28 cellular contexts compared by ENCODE assay signal in genomic region chr14:104874110-104874531, GRCh38. TPM values are rescaled to one million over a fixed set of nuclear protein-coding genes. Genes with fewer than 3 reads are reported as not detected.
DNase-seq lines count a peak whose midpoint lies in the region; ATAC-seq, FAIRE-seq and TF ChIP-seq lines count a peak whose summit lies in the region.
"Had no signal": no experiment of that assay in that cellular context is flagged by ENCODE, and none has a peak within 500 bp of the region (broad histone marks: within the 10 kb centered on the region; RNA-seq: fewer than 3 reads in every experiment).

No MANE protein-coding gene starts in this region.

- TF ChIP-seq EP300 in HepG2 (IDR thresholded peaks at IDR 0.05; ENCODE audit: low read depth in 2 of 2, low read length in 2 of 2) (no peak), HepG2 (CRISPR knock-in tag; IDR thresholded peaks at IDR 0.05; ENCODE audit: borderline replicate concordance) (no peak)

- TF ChIP-seq CTCF in right lobe of liver (IDR thresholded peaks at IDR 0.05) (no peak), HepG2 (CRISPR knock-in tag; IDR thresholded peaks at IDR 0.05) (no peak), RWPE2 (IDR thresholded peaks at IDR 0.05; ENCODE audit: poor library complexity, severe bottlenecking) (no peak), kidney (IDR thresholded peaks at IDR 0.05; ENCODE audit: borderline replicate concordance, extremely low read depth, insufficient read depth) (no peak), upper lobe of right lung (IDR thresholded peaks at IDR 0.05) (no peak), Caco-2 (IDR thresholded peaks at IDR 0.05; ENCODE audit: insufficient read depth in 1 of 2, low read depth in 1 of 2, low read length in 1 of 2, severe bottlenecking in 1 of 2, unreplicated experiment in 1 of 2) (no peak)

- no peaks in the 10 kb centered on the region for H3K36me3 Mint-ChIP-seq in activated CD4-positive, alpha-beta T cell treated with anti-CD3 and anti-CD28 coated beads, Interleukin-2, amount 10 ng/mL, durations not matched to agents 24 days and 14 days (ENCODE audit: low read depth)
- H3K36me3 Mint-ChIP-seq in Caco-2 (ENCODE audit: insufficient read depth, unreplicated experiment): peaks cover 25% of the 10 kb centered on the region

- FAIRE-seq in HepG2 (lab: Jason Lieb, UNC) (no peak), kidney (lab: Jason Lieb, UNC) (no peak)
- FAIRE-seq: GM12891, H1, K562 had no signal

- peak; percentile 54 to 82 (median 66) for DNase-seq in right lobe of liver
- DNase-seq in HepG2 (ENCODE audit: low spot score): no peak
- DNase-seq in RWPE2 (ENCODE audit: low spot score): no peak
- DNase-seq in kidney: peak; percentile 56
- peak; percentile 57 for DNase-seq in upper lobe of right lung
- no peak for DNase-seq in activated CD4-positive, alpha-beta T cell treated with anti-CD3 and anti-CD28 coated beads, Interleukin-2, amount 10 ng/mL, durations not matched to agents 24 days and 14 days
- no peak for DNase-seq in Caco-2
- DNase-seq: CD4-positive, alpha-beta T cell; DMS 273 treated with DMSO at 0.1 percent for 48 hours; DMS79; EL; GDM1; MG63; NCI-H1105 treated with DMSO at 0.1 percent for 48 hours; NCI-H2029; NCI-H446 treated with DMSO at 0.1 percent for 48 hours; NCI-H526; NCI-H82; RPMI8226; SIG-M5 had no signal

- no peak for TF ChIP-seq RAD21 in HepG2 (CRISPR knock-in tag; IDR thresholded peaks at IDR 0.05)

- BruUV-seq in HepG2 (replicated peaks; lab: Mats Ljungman, UMichigan): no TSS peak
- BruUV-seq in Caco-2 (replicated peaks; lab: Mats Ljungman, UMichigan): no TSS peak

- no peaks in the 10 kb centered on the region for H3K9me3 ChIP-seq in right lobe of liver
- no peaks in the 10 kb centered on the region for H3K9me3 ChIP-seq in HepG2 (ENCODE audit: low read length)
- H3K9me3 ChIP-seq in RWPE2 (ENCODE audit: severe bottlenecking): no peaks in the 10 kb centered on the region
- H3K9me3 ChIP-seq in kidney (ENCODE audit: control insufficient read depth in 1 of 2, low read length in 2 of 2): no peaks in the 10 kb centered on the region
- no peaks in the 10 kb centered on the region for H3K9me3 ChIP-seq in upper lobe of right lung
- no peaks in the 10 kb centered on the region for H3K9me3 ChIP-seq in Caco-2
- H3K9me3 ChIP-seq: BLaER1, MG63 had no signal

- H3K4me1 Mint-ChIP-seq in activated CD4-positive, alpha-beta T cell treated with anti-CD3 and anti-CD28 coated beads, Interleukin-2, amount 10 ng/mL, durations not matched to agents 24 days and 14 days: no peaks in the 10 kb centered on the region
- H3K4me1 Mint-ChIP-seq in Caco-2 (ENCODE audit: low read depth, unreplicated experiment): no peaks in the 10 kb centered on the region

- H3K27ac ChIP-seq in right lobe of liver: no peak overlapping the region
- no peak overlapping the region for H3K27ac ChIP-seq in HepG2 (ENCODE audit: extremely low read length, insufficient read depth, low read length)
- H3K27ac ChIP-seq in RWPE2 (ENCODE audit: poor library complexity, severe bottlenecking): peak overlapping the region; percentile 27
- no peak overlapping the region for H3K27ac ChIP-seq in kidney (ENCODE audit: low read depth in 2 of 2, low read length in 2 of 2)
- no peak overlapping the region for H3K27ac ChIP-seq in upper lobe of right lung
- H3K27ac ChIP-seq: BLaER1, SK-N-MC had no signal

- no peaks in the 10 kb centered on the region for H3K9me3 Mint-ChIP-seq in activated CD4-positive, alpha-beta T cell treated with anti-CD3 and anti-CD28 coated beads, Interleukin-2, amount 10 ng/mL, durations not matched to agents 24 days and 14 days
- no peaks in the 10 kb centered on the region for H3K9me3 Mint-ChIP-seq in Caco-2 (ENCODE audit: unreplicated experiment)
- H3K9me3 Mint-ChIP-seq: CD4-positive, alpha-beta T cell had no signal

- 29% methylated on average over 3 of the region's 8 CpGs for WGBS in right lobe of liver (ENCODE audit: insufficient coverage, low coverage, low lambda C conversion rate, missing lambda C conversion rate)
- WGBS in HepG2 (ENCODE audit: low lambda C conversion rate): 80% methylated on average over 1 of the region's 8 CpGs

- TF ChIP-seq POLR2A in right lobe of liver (IDR thresholded peaks at IDR 0.05): no peak
- TF ChIP-seq POLR2A in HepG2 (IDR thresholded peaks at IDR 0.05; ENCODE audit: insufficient read depth in 1 of 2, low read depth in 2 of 2, low read length in 2 of 2): no peak

- peaks cover 2% of the 10 kb centered on the region for H3K79me2 ChIP-seq in HepG2 (ENCODE audit: insufficient read depth, low read length)

- no peaks in the 10 kb centered on the region for H3K27me3 Mint-ChIP-seq in activated CD4-positive, alpha-beta T cell treated with anti-CD3 and anti-CD28 coated beads, Interleukin-2, amount 10 ng/mL, durations not matched to agents 24 days and 14 days
- no peaks in the 10 kb centered on the region for H3K27me3 Mint-ChIP-seq in Caco-2 (ENCODE audit: insufficient read depth, unreplicated experiment)
- H3K27me3 Mint-ChIP-seq: CD4-positive, alpha-beta T cell had no signal

- intact Hi-C loops in right lobe of liver (cut with DNase I): no loop called here
- intact Hi-C loops in HepG2 (cut with micrococcal nuclease; ENCODE audit: unreplicated experiment): no loop called here
- intact Hi-C loops in kidney (cut with DNase I): no loop called here
- intact Hi-C loops in upper lobe of right lung (cut with DNase I): no loop called here
- intact Hi-C loops in activated CD4-positive, alpha-beta T cell treated with anti-CD3 and anti-CD28 coated beads, Interleukin-2, amount 10 ng/mL, durations not matched to agents 24 days and 14 days (cut with micrococcal nuclease): no loop called here
- intact Hi-C loops in Caco-2 (cut with micrococcal nuclease; ENCODE audit: unreplicated experiment): no loop called here

- H3K9ac ChIP-seq in HepG2 (ENCODE audit: insufficient read depth, low read depth, low read length) (no peak overlapping the region), kidney (ENCODE audit: low read length in 2 of 2) (no peak overlapping the region)
- H3K9ac ChIP-seq: BLaER1 had no signal

- POLR2A ChIA-PET in HepG2 (lab: Yijun Ruan, JAX): no interaction called here
- POLR2A ChIA-PET in Caco-2 (lab: Charles Lee): no interaction called here

- no peak overlapping the region for H3K27ac Mint-ChIP-seq in activated CD4-positive, alpha-beta T cell treated with anti-CD3 and anti-CD28 coated beads, Interleukin-2, amount 10 ng/mL, durations not matched to agents 24 days and 14 days
- no peak overlapping the region for H3K27ac Mint-ChIP-seq in Caco-2 (ENCODE audit: unreplicated experiment)
- H3K27ac Mint-ChIP-seq: CD4-positive, alpha-beta T cell had no signal

- H3K4me1 ChIP-seq in right lobe of liver (peaks cover 0 to 26% (median 10%) of the 10 kb centered on the region in 4 donors), HepG2 (ENCODE audit: insufficient read depth, low read length) (no peaks in the 10 kb centered on the region), RWPE2 (ENCODE audit: insufficient read depth, poor library complexity, severe bottlenecking) (peaks cover 6% of the 10 kb centered on the region), kidney (ENCODE audit: control insufficient read depth in 1 of 2, insufficient read depth in 1 of 2, low read depth in 1 of 2, low read length in 2 of 2) (peaks cover 0 to 2% of the 10 kb centered on the region in 2 donors), upper lobe of right lung (no peaks in the 10 kb centered on the region), Caco-2 (no peaks in the 10 kb centered on the region)

- no peak overlapping the region for H3K4me2 ChIP-seq in HepG2 (ENCODE audit: low read depth, low read length)

- no peak overlapping the region for H3K4me3 Mint-ChIP-seq in activated CD4-positive, alpha-beta T cell treated with anti-CD3 and anti-CD28 coated beads, Interleukin-2, amount 10 ng/mL, durations not matched to agents 24 days and 14 days
- no peak overlapping the region for H3K4me3 Mint-ChIP-seq in Caco-2 (ENCODE audit: unreplicated experiment)
- H3K4me3 Mint-ChIP-seq: CD4-positive, alpha-beta T cell had no signal

- H3K27me3 ChIP-seq in right lobe of liver (no peaks in the 10 kb centered on the region), HepG2 (ENCODE audit: control insufficient read depth in 1 of 2, insufficient read depth in 2 of 2, low read length in 2 of 2) (no peaks in the 10 kb centered on the region), RWPE2 (ENCODE audit: insufficient read depth, poor library complexity, severe bottlenecking) (no peaks in the 10 kb centered on the region), upper lobe of right lung (no peaks in the 10 kb centered on the region), Caco-2 (replicated peaks; ENCODE audit: control insufficient read depth, insufficient read depth, low read length) (no peaks in the 10 kb centered on the region)
- H3K27me3 ChIP-seq: BLaER1, MG63 had no signal

- peaks cover 5% of the 10 kb centered on the region; the same call in 1 of the 2 replicates for H4K20me1 ChIP-seq in HepG2 (ENCODE audit: insufficient read depth, low read length)

- H3K4me3 ChIP-seq in right lobe of liver (no peak overlapping the region), HepG2 (replicated peaks in 1 of 3; ENCODE audit: insufficient read depth in 1 of 3, low read depth in 2 of 3, low read length in 3 of 3) (no peak overlapping the region), RWPE2 (ENCODE audit: severe bottlenecking) (no peak overlapping the region), kidney (ENCODE audit: low read length in 2 of 2) (no peak overlapping the region), upper lobe of right lung (no peak overlapping the region), Caco-2 (ENCODE audit: low read depth, low read length) (no peak overlapping the region)
- H3K4me3 ChIP-seq: BLaER1, K562, MG63, SK-N-MC had no signal

- in situ Hi-C loops in HepG2 (cut with HindIII; ENCODE audit: extremely low pct_ligation_motif_present, low pct_unique_long_range_greater_than_20kb): no loop called here

- CTCF ChIA-PET in HepG2 (lab: Yijun Ruan, JAX; ENCODE audit: low intra/inter-chr PET ratio, low total read pairs): no interaction called here
- CTCF ChIA-PET in Caco-2 (lab: Charles Lee): interaction anchor here (0.6 kb wide), 1 partner anchor 47 kb away, joined by 3 read pairs; no protein-coding TSS in a partner anchor

- no peak overlapping the region for H2AFZ ChIP-seq in HepG2 (ENCODE audit: low read length)

- ATAC-seq in right lobe of liver: peak; percentile 1 to 28 (median 16)
- ATAC-seq in HepG2: no peak
- no peak for ATAC-seq in RWPE2 (ENCODE audit: low read depth)
- ATAC-seq in upper lobe of right lung: no peak
- no peak for ATAC-seq in HG03442 (IDR thresholded peaks at IDR 0.05; ENCODE audit: unreplicated experiment)
- ATAC-seq: K562 had no signal

- H3K36me3 ChIP-seq in right lobe of liver: peaks cover 0 to 12% (median 0%) of the 10 kb centered on the region in 4 donors
- peaks cover 2 to 15% of the 10 kb centered on the region in 2 experiments; a peak in 4 of 5 replicates for H3K36me3 ChIP-seq in HepG2 (replicated peaks in 1 of 2; ENCODE audit: control insufficient read depth in 1 of 2, insufficient read depth in 2 of 2, low read length in 2 of 2)
- H3K36me3 ChIP-seq in RWPE2 (ENCODE audit: low read depth): peaks cover 36% of the 10 kb centered on the region
- peaks cover under 1 to 3% of the 10 kb centered on the region in 2 donors for H3K36me3 ChIP-seq in kidney (ENCODE audit: control insufficient read depth in 1 of 2, insufficient read depth in 2 of 2, low read length in 2 of 2)
- no peaks in the 10 kb centered on the region for H3K36me3 ChIP-seq in upper lobe of right lung
- no peaks in the 10 kb centered on the region; the same call in 1 of the 2 replicates for H3K36me3 ChIP-seq in Caco-2 (ENCODE audit: control insufficient read depth, insufficient read depth, low read length)
- H3K36me3 ChIP-seq: BLaER1 had no signal

RNA-seq across cellular contexts. Expression of gene CEP170B, which starts 9.1 kb away (rescaled TPM):
- 10 to 100 TPM; 13.2 to 22.4 (median 16.8) TPM for total RNA-seq in right lobe of liver
- 4.4 and 8.8 TPM in 2 replicates for total RNA-seq in HepG2 (2016; rRNA removed; fragmentation: Illumina TruSeq; extraction: Trizol)
- 1.9 and 3.8 TPM in 2 replicates for total RNA-seq in HepG2 (2016; cell fraction: cytosol; rRNA removed; fragmentation: Illumina TruSeq; extraction: Trizol; ENCODE audit: low read depth)
- 3.5 and 8.9 TPM in 2 replicates for total RNA-seq in HepG2 (2016; cell fraction: insoluble cytoplasmic fraction; rRNA removed; fragmentation: Illumina TruSeq; extraction: Trizol)
- 2.8 and 3.2 TPM in 2 replicates for total RNA-seq in HepG2 (2016; cell fraction: membrane; rRNA removed; fragmentation: Illumina TruSeq; extraction: Trizol)
- 7.2 and 8.8 TPM in 2 replicates for total RNA-seq in HepG2 (2016; cell fraction: nucleus; rRNA removed; fragmentation: Illumina TruSeq; extraction: Trizol)
- polyA plus RNA-seq in HepG2 (2011; rRNA removed): 4.3 and 6.2 TPM in 2 replicates
- polyA plus RNA-seq in HepG2 (2011; cell fraction: cytosol; rRNA removed): 3.5 and 4.9 TPM in 2 replicates
- polyA plus RNA-seq in HepG2 (2011; cell fraction: nucleus; rRNA removed): 25.2 and 37.7 TPM in 2 replicates
- polyA plus RNA-seq in HepG2 (2012): 7.4 and 10.5 TPM in 2 replicates
- polyA plus RNA-seq in HepG2 (2016; cell fraction: cytosol; fragmentation: Illumina TruSeq; extraction: Trizol; ENCODE audit: low read depth): 0.50 and 0.58 TPM in 2 replicates
- polyA plus RNA-seq in HepG2 (2016; cell fraction: insoluble cytoplasmic fraction; fragmentation: Illumina TruSeq; extraction: Trizol; ENCODE audit: low read depth): 4.9 and 7.1 TPM in 2 replicates
- polyA plus RNA-seq in HepG2 (2016; cell fraction: membrane; fragmentation: Illumina TruSeq; extraction: Trizol; ENCODE audit: low read depth): 1.8 and 2.2 TPM in 2 replicates
- 43.8 and 50.2 TPM in 2 replicates for polyA plus RNA-seq in HepG2 (2016; cell fraction: nucleus; fragmentation: Illumina TruSeq; extraction: Trizol; ENCODE audit: insufficient read depth, low read depth)
- polyA minus RNA-seq in HepG2 (2011; rRNA and poly(A)+ RNA removed; ENCODE audit: low replicate concordance): 6.4 and 7.9 TPM in 2 replicates
- 4.6 and 7.0 TPM in 2 replicates for polyA minus RNA-seq in HepG2 (2011; cell fraction: cytosol; rRNA and poly(A)+ RNA removed)
- polyA minus RNA-seq in HepG2 (2011; cell fraction: nucleus; rRNA and poly(A)+ RNA removed): 4.1 and 5.7 TPM in 2 replicates
- total RNA-seq in kidney: 42.4 TPM
- 8.1 TPM for polyA plus RNA-seq in kidney (ENCODE audit: insufficient read depth, low read depth, low replicate concordance)
- total RNA-seq in upper lobe of right lung: 30.3 TPM
- total RNA-seq in activated CD4-positive, alpha-beta T cell treated with anti-CD3 and anti-CD28 coated beads, Interleukin-2, amount 10 ng/mL, durations not matched to agents 24 days and 14 days: 8.3 and 9.0 TPM in 2 replicates
- 31.6 and 32.0 TPM in 2 replicates for total RNA-seq in Caco-2 (2022)

RNA-seq across cellular contexts. Expression of gene PLD4, which starts 50.6 kb away (rescaled TPM):
- total RNA-seq in right lobe of liver: under 1 TPM in 4 of 6 experiments, not detected in 2; 0.12 to 0.49 (median 0.33) TPM
- not detected in 2 replicates for total RNA-seq in HepG2 (2016; rRNA removed; fragmentation: Illumina TruSeq; extraction: Trizol)
- total RNA-seq in HepG2 (2016; cell fraction: cytosol; rRNA removed; fragmentation: Illumina TruSeq; extraction: Trizol; ENCODE audit: low read depth): not detected in 2 replicates
- not detected in 2 replicates for total RNA-seq in HepG2 (2016; cell fraction: insoluble cytoplasmic fraction; rRNA removed; fragmentation: Illumina TruSeq; extraction: Trizol)
- not detected in 2 replicates for total RNA-seq in HepG2 (2016; cell fraction: membrane; rRNA removed; fragmentation: Illumina TruSeq; extraction: Trizol)
- not detected in 2 replicates for total RNA-seq in HepG2 (2016; cell fraction: nucleus; rRNA removed; fragmentation: Illumina TruSeq; extraction: Trizol)
- not detected in 2 replicates for polyA plus RNA-seq in HepG2 (2011; rRNA removed)
- polyA plus RNA-seq in HepG2 (2011; cell fraction: cytosol; rRNA removed): not detected in 2 replicates
- not detected in 2 replicates for polyA plus RNA-seq in HepG2 (2011; cell fraction: nucleus; rRNA removed)
- polyA plus RNA-seq in HepG2 (2012): not detected in 2 replicates
- polyA plus RNA-seq in HepG2 (2016; cell fraction: cytosol; fragmentation: Illumina TruSeq; extraction: Trizol; ENCODE audit: low read depth): not detected in 2 replicates
- not detected in 2 replicates for polyA plus RNA-seq in HepG2 (2016; cell fraction: insoluble cytoplasmic fraction; fragmentation: Illumina TruSeq; extraction: Trizol; ENCODE audit: low read depth)
- polyA plus RNA-seq in HepG2 (2016; cell fraction: membrane; fragmentation: Illumina TruSeq; extraction: Trizol; ENCODE audit: low read depth): not detected in 2 replicates
- not detected in 2 replicates for polyA plus RNA-seq in HepG2 (2016; cell fraction: nucleus; fragmentation: Illumina TruSeq; extraction: Trizol; ENCODE audit: insufficient read depth, low read depth)
- 0.02 TPM in 1 of 2 replicates, not detected in the other for polyA minus RNA-seq in HepG2 (2011; rRNA and poly(A)+ RNA removed; ENCODE audit: low replicate concordance)
- polyA minus RNA-seq in HepG2 (2011; cell fraction: cytosol; rRNA and poly(A)+ RNA removed): not detected in 2 replicates
- polyA minus RNA-seq in HepG2 (2011; cell fraction: nucleus; rRNA and poly(A)+ RNA removed): not detected in 2 replicates
- total RNA-seq in kidney: 3.2 TPM
- not detected for polyA plus RNA-seq in kidney (ENCODE audit: insufficient read depth, low read depth, low replicate concordance)
- total RNA-seq in upper lobe of right lung: 3.1 TPM
- 0.07 and 0.21 TPM in 2 replicates for total RNA-seq in activated CD4-positive, alpha-beta T cell treated with anti-CD3 and anti-CD28 coated beads, Interleukin-2, amount 10 ng/mL, durations not matched to agents 24 days and 14 days
- total RNA-seq in Caco-2 (2022): not detected in 2 replicates
- total RNA-seq: A172, H1, LHCN-M2 had no signal
- polyA plus RNA-seq: K562 had no signal

Comparison
In these comparisons a context has a peak if more than half of its experiments do, and no peak if none do; other contexts are left out.
1. ATAC-seq: peak in right lobe of liver (4 of 4); none in HepG2 (single experiment), RWPE2 (single experiment), upper lobe of right lung (single experiment) and HG03442 (single experiment).
2. DNase-seq: peak in right lobe of liver (3 of 3), kidney (single experiment) and upper lobe of right lung (single experiment); none in HepG2 (single experiment), RWPE2 (single experiment), activated CD4-positive, alpha-beta T cell treated with anti-CD3 and anti-CD28 coated beads, Interleukin-2, amount 10 ng/mL, durations not matched to agents 24 days and 14 days (single experiment) and Caco-2 (0 of 2).